In the genomic region with DNA sequence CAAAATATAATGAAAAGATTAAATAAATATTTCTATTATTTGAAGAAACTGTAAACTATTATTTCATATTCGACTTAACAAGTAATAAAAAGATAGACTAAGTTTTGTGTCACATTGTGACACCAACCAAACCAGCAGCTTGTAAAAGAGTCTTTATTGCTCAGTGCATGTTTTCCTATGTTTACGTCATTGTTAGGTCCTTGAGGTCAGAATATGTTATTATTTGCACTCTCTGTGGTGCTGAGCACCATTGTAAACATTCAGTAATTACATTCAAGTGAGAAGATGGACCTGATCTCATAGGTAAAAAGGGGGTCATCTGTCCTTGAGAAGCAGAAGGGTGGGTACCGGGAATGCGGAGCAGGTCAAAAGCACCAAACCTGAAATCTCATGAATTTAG, we compare ENCODE assay signal across 21 cellular contexts.
"Had no signal": no experiment of that assay in that cellular context is flagged by ENCODE, and none has a peak within 500 bp of the region (broad histone marks: within the 10 kb centered on the region; RNA-seq: fewer than 3 reads in every experiment).

No MANE protein-coding gene starts in this region.

- ATAC-seq: gastrocnemius medialis; lower lobe of right lung; natural killer cell treated with Interleukin-12 subunit alpha and Interleukin-12 subunit beta and Interleukin-15 and Interleukin-18, amount 100 ng/mL, for 72 hours; stimulated activated naive B cell treated with anti-CD40 and anti-IgM and Interleukin-4, amounts not matched to agents 10 μg/mL and 1 μg/mL and 100 μg/mL, for 72 hours had no signal

- FAIRE-seq: endometrium, keratinocyte had no signal

- H3K4me3 Mint-ChIP-seq: central memory CD8-positive, alpha-beta T cell; natural killer cell treated with Interleukin-12 subunit alpha and Interleukin-12 subunit beta and Interleukin-15 and Interleukin-18, amount 100 ng/mL, for 72 hours; stimulated activated naive B cell treated with anti-CD40 and anti-IgM and Interleukin-4, amounts not matched to agents 10 μg/mL and 1 μg/mL and 100 μg/mL, for 72 hours had no signal

- H3K27me3 Mint-ChIP-seq: central memory CD8-positive, alpha-beta T cell; natural killer cell treated with Interleukin-12 subunit alpha and Interleukin-12 subunit beta and Interleukin-15 and Interleukin-18, amount 100 ng/mL, for 72 hours; stimulated activated naive B cell treated with anti-CD40 and anti-IgM and Interleukin-4, amounts not matched to agents 10 μg/mL and 1 μg/mL and 100 μg/mL, for 72 hours had no signal

- H3K4me1 Mint-ChIP-seq: central memory CD8-positive, alpha-beta T cell; stimulated activated naive B cell treated with anti-CD40 and anti-IgM and Interleukin-4, amounts not matched to agents 10 μg/mL and 1 μg/mL and 100 μg/mL, for 72 hours had no signal

- DNase-seq: activated CD4-positive, alpha-beta T cell treated with anti-CD3 and anti-CD28 coated beads for 1 hour; activated CD8-positive, alpha-beta memory T cell treated with anti-CD3 and anti-CD28 coated beads for 24 hours; activated CD8-positive, alpha-beta memory T cell treated with anti-CD3 and anti-CD28 coated beads, Interleukin-2, amount 50 U/mL, for 48 hours; activated effector memory CD4-positive, alpha-beta T cell treated with Interleukin-2 at 50 U/mL for 16 hours; activated naive CD4-positive, alpha-beta T cell treated with anti-CD3 and anti-CD28 coated beads, Interleukin-2, amount 50 U/mL, for 16 hours; activated T-cell treated with anti-CD3 and anti-CD28 coated beads, Interleukin-2, amount 50 U/mL, for 48 hours; colonic mucosa; erythroblast; gastrocnemius medialis; head of caudate nucleus; lower lobe of right lung; sigmoid colon; stimulated activated naive B cell treated with anti-CD40 and anti-IgM and Interleukin-4, amounts not matched to agents 10 μg/mL and 1 μg/mL and 100 μg/mL, for 72 hours; upper lobe of left lung; WERI-Rb-1 had no signal

- H3K27ac Mint-ChIP-seq: natural killer cell treated with Interleukin-12 subunit alpha and Interleukin-12 subunit beta and Interleukin-15 and Interleukin-18, amount 100 ng/mL, for 72 hours; stimulated activated naive B cell treated with anti-CD40 and anti-IgM and Interleukin-4, amounts not matched to agents 10 μg/mL and 1 μg/mL and 100 μg/mL, for 72 hours had no signal

- H3K9me3 ChIP-seq: ascending aorta, colonic mucosa, gastrocnemius medialis, lower lobe of right lung, sigmoid colon, thoracic aorta, upper lobe of left lung had no signal

- H3K36me3 Mint-ChIP-seq: natural killer cell treated with Interleukin-12 subunit alpha and Interleukin-12 subunit beta and Interleukin-15 and Interleukin-18, amount 100 ng/mL, for 72 hours; stimulated activated naive B cell treated with anti-CD40 and anti-IgM and Interleukin-4, amounts not matched to agents 10 μg/mL and 1 μg/mL and 100 μg/mL, for 72 hours had no signal
